1 cellular context compared by ENCODE assay signal in the genomic region with DNA sequence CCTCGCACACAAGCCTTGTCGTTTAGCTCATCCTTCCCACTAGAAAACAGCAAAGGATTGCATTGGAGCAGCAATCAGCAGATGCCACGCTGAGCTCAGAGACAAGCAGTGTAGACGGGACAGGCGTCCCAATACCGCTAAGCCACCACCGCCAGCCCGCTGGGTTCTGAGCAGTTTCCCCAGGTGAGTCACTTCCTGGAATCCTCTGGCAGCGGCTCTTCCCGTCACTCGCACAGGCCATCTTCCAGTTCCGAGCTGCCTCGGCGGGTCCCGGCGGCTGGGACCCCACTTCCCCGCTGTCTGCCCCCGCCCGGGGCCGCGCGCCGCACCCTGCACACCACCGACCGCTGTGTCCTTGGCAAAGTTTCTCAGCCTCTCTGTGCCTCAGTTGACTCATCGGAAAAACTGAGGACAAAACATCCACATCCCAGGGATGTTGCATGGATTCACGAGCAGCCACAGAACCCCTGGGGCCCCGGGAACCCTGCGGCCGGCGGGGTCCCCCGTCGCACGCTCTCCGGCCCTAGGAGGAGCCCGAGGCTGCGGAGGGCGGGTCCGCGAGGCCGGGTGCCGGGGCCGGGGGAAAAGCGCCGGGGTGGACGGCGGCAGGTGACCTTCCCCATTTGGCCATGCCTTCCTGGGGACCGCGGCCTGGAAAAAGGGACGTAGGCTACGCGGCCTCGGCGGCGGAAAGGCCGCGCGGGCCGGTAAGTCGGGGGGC.
TF ChIP-seq lines count a peak whose summit lies in the region.

No MANE protein-coding gene starts in this region.

TF ChIP-seq in HepG2, 621 proteins besides CTCF, POLR2A, EP300 and RAD21 (continued from another document and continues in another):
- TF ChIP-seq, protein P1, sequence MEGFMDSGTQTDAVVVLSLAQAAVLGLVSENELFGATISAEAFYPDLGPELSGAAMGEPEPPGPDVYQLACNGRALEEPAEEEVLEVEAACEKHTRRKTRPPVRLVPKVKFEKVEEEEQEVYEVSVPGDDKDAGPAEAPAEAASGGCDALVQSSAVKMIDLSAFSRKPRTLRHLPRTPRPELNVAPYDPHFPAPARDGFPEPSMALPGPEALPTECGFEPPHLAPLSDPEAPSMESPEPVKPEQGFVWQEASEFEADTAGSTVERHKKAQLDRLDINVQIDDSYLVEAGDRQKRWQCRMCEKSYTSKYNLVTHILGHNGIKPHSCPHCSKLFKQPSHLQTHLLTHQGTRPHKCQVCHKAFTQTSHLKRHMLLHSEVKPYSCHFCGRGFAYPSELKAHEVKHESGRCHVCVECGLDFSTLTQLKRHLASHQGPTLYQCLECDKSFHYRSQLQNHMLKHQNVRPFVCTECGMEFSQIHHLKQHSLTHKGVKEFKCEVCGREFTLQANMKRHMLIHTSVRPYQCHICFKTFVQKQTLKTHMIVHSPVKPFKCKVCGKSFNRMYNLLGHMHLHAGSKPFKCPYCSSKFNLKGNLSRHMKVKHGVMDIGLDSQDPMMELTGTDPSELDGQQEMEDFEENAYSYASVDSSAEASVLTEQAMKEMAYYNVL (CRISPR knock-in tag; IDR thresholded peaks at IDR 0.05; ENCODE audit: borderline replicate concordance): no peak
- no peak for TF ChIP-seq HOXA9 (CRISPR knock-in tag; IDR thresholded peaks at IDR 0.05; ENCODE audit: borderline replicate concordance)
- TF ChIP-seq, protein P2, sequence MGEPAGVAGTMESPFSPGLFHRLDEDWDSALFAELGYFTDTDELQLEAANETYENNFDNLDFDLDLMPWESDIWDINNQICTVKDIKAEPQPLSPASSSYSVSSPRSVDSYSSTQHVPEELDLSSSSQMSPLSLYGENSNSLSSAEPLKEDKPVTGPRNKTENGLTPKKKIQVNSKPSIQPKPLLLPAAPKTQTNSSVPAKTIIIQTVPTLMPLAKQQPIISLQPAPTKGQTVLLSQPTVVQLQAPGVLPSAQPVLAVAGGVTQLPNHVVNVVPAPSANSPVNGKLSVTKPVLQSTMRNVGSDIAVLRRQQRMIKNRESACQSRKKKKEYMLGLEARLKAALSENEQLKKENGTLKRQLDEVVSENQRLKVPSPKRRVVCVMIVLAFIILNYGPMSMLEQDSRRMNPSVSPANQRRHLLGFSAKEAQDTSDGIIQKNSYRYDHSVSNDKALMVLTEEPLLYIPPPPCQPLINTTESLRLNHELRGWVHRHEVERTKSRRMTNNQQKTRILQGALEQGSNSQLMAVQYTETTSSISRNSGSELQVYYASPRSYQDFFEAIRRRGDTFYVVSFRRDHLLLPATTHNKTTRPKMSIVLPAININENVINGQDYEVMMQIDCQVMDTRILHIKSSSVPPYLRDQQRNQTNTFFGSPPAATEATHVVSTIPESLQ (CRISPR knock-in tag; conservative IDR thresholded peaks at IDR 0.05): no peak
- no peak for TF ChIP-seq ZNF749 (CRISPR knock-in tag; IDR thresholded peaks at IDR 0.05; ENCODE audit: borderline replicate concordance)
- no peak for TF ChIP-seq ZNF143 (CRISPR knock-in tag; IDR thresholded peaks at IDR 0.05)
- no peak for TF ChIP-seq ZNF10 (CRISPR knock-in tag; IDR thresholded peaks at IDR 0.05; ENCODE audit: borderline replicate concordance, low read depth)
- TF ChIP-seq KDM2A (CRISPR knock-in tag; IDR thresholded peaks at IDR 0.05; ENCODE audit: borderline replicate concordance, low read depth): peak; percentile 70
- TF ChIP-seq, protein P3, sequence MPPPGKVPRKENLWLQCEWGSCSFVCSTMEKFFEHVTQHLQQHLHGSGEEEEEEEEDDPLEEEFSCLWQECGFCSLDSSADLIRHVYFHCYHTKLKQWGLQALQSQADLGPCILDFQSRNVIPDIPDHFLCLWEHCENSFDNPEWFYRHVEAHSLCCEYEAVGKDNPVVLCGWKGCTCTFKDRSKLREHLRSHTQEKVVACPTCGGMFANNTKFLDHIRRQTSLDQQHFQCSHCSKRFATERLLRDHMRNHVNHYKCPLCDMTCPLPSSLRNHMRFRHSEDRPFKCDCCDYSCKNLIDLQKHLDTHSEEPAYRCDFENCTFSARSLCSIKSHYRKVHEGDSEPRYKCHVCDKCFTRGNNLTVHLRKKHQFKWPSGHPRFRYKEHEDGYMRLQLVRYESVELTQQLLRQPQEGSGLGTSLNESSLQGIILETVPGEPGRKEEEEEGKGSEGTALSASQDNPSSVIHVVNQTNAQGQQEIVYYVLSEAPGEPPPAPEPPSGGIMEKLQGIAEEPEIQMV (CRISPR knock-in tag; IDR thresholded peaks at IDR 0.05; ENCODE audit: low read depth): no peak
- no peak for TF ChIP-seq ZNF256 (CRISPR knock-in tag; conservative IDR thresholded peaks at IDR 0.05)
- TF ChIP-seq KLF12 (CRISPR knock-in tag; IDR thresholded peaks at IDR 0.05; ENCODE audit: borderline replicate concordance): no peak
- no peak for TF ChIP-seq SOX5 (CRISPR knock-in tag; IDR thresholded peaks at IDR 0.05; ENCODE audit: borderline replicate concordance)
- TF ChIP-seq KLF13 (CRISPR knock-in tag; IDR thresholded peaks at IDR 0.05): no peak
- TF ChIP-seq, protein P4, sequence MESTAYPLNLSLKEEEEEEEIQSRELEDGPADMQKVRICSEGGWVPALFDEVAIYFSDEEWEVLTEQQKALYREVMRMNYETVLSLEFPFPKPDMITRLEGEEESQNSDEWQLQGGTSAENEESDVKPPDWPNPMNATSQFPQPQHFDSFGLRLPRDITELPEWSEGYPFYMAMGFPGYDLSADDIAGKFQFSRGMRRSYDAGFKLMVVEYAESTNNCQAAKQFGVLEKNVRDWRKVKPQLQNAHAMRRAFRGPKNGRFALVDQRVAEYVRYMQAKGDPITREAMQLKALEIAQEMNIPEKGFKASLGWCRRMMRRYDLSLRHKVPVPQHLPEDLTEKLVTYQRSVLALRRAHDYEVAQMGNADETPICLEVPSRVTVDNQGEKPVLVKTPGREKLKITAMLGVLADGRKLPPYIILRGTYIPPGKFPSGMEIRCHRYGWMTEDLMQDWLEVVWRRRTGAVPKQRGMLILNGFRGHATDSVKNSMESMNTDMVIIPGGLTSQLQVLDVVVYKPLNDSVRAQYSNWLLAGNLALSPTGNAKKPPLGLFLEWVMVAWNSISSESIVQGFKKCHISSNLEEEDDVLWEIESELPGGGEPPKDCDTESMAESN (CRISPR knock-in tag; conservative IDR thresholded peaks at IDR 0.05): no peak
- TF ChIP-seq IKZF4 (CRISPR knock-in tag; IDR thresholded peaks at IDR 0.05; ENCODE audit: borderline replicate concordance, low read depth, not compliant biosample characterization): no peak
- TF ChIP-seq ZNF496 (CRISPR knock-in tag; IDR thresholded peaks at IDR 0.05; ENCODE audit: insufficient replicate concordance): no peak
- TF ChIP-seq, protein P5, sequence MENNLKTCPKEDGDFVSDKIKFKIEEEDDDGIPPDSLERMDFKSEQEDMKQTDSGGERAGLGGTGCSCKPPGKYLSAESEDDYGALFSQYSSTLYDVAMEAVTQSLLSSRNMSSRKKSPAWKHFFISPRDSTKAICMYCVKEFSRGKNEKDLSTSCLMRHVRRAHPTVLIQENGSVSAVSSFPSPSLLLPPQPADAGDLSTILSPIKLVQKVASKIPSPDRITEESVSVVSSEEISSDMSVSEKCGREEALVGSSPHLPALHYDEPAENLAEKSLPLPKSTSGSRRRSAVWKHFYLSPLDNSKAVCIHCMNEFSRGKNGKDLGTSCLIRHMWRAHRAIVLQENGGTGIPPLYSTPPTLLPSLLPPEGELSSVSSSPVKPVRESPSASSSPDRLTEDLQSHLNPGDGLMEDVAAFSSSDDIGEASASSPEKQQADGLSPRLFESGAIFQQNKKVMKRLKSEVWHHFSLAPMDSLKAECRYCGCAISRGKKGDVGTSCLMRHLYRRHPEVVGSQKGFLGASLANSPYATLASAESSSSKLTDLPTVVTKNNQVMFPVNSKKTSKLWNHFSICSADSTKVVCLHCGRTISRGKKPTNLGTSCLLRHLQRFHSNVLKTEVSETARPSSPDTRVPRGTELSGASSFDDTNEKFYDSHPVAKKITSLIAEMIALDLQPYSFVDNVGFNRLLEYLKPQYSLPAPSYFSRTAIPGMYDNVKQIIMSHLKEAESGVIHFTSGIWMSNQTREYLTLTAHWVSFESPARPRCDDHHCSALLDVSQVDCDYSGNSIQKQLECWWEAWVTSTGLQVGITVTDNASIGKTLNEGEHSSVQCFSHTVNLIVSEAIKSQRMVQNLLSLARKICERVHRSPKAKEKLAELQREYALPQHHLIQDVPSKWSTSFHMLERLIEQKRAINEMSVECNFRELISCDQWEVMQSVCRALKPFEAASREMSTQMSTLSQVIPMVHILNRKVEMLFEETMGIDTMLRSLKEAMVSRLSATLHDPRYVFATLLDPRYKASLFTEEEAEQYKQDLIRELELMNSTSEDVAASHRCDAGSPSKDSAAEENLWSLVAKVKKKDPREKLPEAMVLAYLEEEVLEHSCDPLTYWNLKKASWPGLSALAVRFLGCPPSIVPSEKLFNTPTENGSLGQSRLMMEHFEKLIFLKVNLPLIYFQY (CRISPR knock-in tag; IDR thresholded peaks at IDR 0.05; ENCODE audit: borderline replicate concordance): peak; percentile 56; the same call in 1 of the 2 replicates
- no peak for TF ChIP-seq ASH2L (IDR thresholded peaks at IDR 0.05; ENCODE audit: insufficient read length, low read depth, low read length)
- TF ChIP-seq, protein P6, sequence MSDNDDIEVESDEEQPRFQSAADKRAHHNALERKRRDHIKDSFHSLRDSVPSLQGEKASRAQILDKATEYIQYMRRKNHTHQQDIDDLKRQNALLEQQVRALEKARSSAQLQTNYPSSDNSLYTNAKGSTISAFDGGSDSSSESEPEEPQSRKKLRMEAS (IDR thresholded peaks at IDR 0.05): no peak
- TF ChIP-seq DPF2 (CRISPR knock-in tag; IDR thresholded peaks at IDR 0.05; ENCODE audit: borderline replicate concordance, low read depth): no peak
- TF ChIP-seq, protein P7, sequence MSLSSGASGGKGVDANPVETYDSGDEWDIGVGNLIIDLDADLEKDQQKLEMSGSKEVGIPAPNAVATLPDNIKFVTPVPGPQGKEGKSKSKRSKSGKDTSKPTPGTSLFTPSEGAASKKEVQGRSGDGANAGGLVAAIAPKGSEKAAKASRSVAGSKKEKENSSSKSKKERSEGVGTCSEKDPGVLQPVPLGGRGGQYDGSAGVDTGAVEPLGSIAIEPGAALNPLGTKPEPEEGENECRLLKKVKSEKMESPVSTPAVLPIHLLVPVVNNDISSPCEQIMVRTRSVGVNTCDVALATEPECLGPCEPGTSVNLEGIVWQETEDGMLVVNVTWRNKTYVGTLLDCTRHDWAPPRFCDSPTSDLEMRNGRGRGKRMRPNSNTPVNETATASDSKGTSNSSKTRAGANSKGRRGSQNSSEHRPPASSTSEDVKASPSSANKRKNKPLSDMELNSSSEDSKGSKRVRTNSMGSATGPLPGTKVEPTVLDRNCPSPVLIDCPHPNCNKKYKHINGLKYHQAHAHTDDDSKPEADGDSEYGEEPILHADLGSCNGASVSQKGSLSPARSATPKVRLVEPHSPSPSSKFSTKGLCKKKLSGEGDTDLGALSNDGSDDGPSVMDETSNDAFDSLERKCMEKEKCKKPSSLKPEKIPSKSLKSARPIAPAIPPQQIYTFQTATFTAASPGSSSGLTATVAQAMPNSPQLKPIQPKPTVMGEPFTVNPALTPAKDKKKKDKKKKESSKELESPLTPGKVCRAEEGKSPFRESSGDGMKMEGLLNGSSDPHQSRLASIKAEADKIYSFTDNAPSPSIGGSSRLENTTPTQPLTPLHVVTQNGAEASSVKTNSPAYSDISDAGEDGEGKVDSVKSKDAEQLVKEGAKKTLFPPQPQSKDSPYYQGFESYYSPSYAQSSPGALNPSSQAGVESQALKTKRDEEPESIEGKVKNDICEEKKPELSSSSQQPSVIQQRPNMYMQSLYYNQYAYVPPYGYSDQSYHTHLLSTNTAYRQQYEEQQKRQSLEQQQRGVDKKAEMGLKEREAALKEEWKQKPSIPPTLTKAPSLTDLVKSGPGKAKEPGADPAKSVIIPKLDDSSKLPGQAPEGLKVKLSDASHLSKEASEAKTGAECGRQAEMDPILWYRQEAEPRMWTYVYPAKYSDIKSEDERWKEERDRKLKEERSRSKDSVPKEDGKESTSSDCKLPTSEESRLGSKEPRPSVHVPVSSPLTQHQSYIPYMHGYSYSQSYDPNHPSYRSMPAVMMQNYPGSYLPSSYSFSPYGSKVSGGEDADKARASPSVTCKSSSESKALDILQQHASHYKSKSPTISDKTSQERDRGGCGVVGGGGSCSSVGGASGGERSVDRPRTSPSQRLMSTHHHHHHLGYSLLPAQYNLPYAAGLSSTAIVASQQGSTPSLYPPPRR (CRISPR knock-in tag; IDR thresholded peaks at IDR 0.05; ENCODE audit: borderline replicate concordance): no peak
- TF ChIP-seq NFRKB (IDR thresholded peaks at IDR 0.05): no peak
- TF ChIP-seq, protein P8, sequence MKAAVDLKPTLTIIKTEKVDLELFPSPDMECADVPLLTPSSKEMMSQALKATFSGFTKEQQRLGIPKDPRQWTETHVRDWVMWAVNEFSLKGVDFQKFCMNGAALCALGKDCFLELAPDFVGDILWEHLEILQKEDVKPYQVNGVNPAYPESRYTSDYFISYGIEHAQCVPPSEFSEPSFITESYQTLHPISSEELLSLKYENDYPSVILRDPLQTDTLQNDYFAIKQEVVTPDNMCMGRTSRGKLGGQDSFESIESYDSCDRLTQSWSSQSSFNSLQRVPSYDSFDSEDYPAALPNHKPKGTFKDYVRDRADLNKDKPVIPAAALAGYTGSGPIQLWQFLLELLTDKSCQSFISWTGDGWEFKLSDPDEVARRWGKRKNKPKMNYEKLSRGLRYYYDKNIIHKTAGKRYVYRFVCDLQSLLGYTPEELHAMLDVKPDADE (CRISPR knock-in tag; IDR thresholded peaks at IDR 0.05): no peak
- TF ChIP-seq ZNF317 (CRISPR knock-in tag; IDR thresholded peaks at IDR 0.05): no peak
- peak; percentile 80 for TF ChIP-seq ELF1 (CRISPR knock-in tag; IDR thresholded peaks at IDR 0.05)
- TF ChIP-seq ZNF713 (CRISPR knock-in tag; IDR thresholded peaks at IDR 0.05): no peak
- TF ChIP-seq, protein P9, sequence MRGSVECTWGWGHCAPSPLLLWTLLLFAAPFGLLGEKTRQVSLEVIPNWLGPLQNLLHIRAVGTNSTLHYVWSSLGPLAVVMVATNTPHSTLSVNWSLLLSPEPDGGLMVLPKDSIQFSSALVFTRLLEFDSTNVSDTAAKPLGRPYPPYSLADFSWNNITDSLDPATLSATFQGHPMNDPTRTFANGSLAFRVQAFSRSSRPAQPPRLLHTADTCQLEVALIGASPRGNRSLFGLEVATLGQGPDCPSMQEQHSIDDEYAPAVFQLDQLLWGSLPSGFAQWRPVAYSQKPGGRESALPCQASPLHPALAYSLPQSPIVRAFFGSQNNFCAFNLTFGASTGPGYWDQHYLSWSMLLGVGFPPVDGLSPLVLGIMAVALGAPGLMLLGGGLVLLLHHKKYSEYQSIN (CRISPR knock-in tag; IDR thresholded peaks at IDR 0.05; ENCODE audit: borderline replicate concordance): no peak
- TF ChIP-seq MYNN (CRISPR knock-in tag; IDR thresholded peaks at IDR 0.05; ENCODE audit: low read depth): no peak
- no peak for TF ChIP-seq KAT2B (IDR thresholded peaks at IDR 0.05; ENCODE audit: borderline replicate concordance, low read depth, low read length)
- no peak for TF ChIP-seq TCF7L2 (IDR thresholded peaks at IDR 0.05; ENCODE audit: low read depth, low read length)
- TF ChIP-seq SMAD3 (CRISPR knock-in tag; IDR thresholded peaks at IDR 0.05): no peak
- TF ChIP-seq ZSCAN30 (CRISPR knock-in tag; IDR thresholded peaks at IDR 0.05): no peak
- TF ChIP-seq ZNF816 (CRISPR knock-in tag; IDR thresholded peaks at IDR 0.05; ENCODE audit: borderline replicate concordance): peak; percentile 13; the same call in 1 of the 2 replicates
- no peak for TF ChIP-seq ZNF251 (CRISPR knock-in tag; IDR thresholded peaks at IDR 0.05)
- TF ChIP-seq ZNF570 (CRISPR knock-in tag; IDR thresholded peaks at IDR 0.05; ENCODE audit: borderline replicate concordance): no peak
- TF ChIP-seq HMG20A (CRISPR knock-in tag; IDR thresholded peaks at IDR 0.05; ENCODE audit: borderline replicate concordance): no peak
